ENCODE assay signal across 3 cellular contexts in the genomic region with DNA sequence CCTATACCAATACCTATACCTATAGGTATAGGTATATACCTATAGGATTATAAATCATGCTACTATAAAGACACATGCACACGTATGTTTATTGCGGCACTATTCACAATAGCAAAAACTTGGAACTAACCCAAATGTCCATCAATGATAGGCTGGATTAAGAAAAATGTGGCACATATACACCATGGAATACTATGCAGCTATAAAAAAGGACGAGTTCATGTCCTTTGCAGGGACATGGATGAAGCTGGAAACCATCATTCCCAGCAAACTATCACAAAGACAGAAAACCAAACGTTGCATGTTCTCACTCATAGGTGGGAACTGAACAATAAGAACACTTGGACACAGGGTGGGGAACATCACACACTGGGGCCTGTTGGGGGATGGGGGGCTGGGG. TPM values are rescaled to one million over a fixed set of nuclear protein-coding genes. Genes with fewer than 3 reads are reported as not detected.
"Had no signal": no experiment of that assay in that cellular context is flagged by ENCODE, and none has a peak within 500 bp of the region (broad histone marks: within the 10 kb centered on the region; RNA-seq: fewer than 3 reads in every experiment).

No MANE protein-coding gene starts in this region.

RNA-seq across cellular contexts. Expression of a gene that starts 32.7 kb away (rescaled TPM):
- total RNA-seq: GM23248, H4, HFFc6 had no signal
- polyA plus RNA-seq: GM23248 had no signal
